ENCODE assay signal across 17 cellular contexts in the genomic region with DNA sequence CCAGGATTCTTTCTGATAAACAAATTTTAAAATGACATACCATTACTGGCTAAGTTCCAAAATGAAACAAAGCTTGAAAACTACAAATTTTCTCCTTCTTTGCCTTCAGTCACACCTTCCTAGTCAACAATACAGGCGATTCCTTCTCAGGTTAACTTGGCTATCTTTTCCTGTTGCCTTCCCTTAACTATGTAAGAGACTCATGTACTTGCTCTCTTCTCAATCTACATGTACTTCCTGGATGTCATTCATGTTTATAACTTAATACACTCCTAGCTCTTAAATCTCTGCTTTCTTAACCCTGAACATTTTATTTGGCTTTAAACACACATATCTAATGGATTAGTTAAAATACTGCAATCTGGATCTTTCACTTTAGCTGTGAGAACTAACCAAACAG.
DNase-seq lines count a peak whose midpoint lies in the region; ATAC-seq and TF ChIP-seq lines count a peak whose summit lies in the region.
"Had no signal": no experiment of that assay in that cellular context is flagged by ENCODE, and none has a peak within 500 bp of the region (broad histone marks: within the 10 kb centered on the region; RNA-seq: fewer than 3 reads in every experiment).

No MANE protein-coding gene starts in this region.

- H4K91ac ChIP-seq in IMR-90 (ENCODE audit: insufficient read depth, low read depth, low read length): no peak overlapping the region

- no peak overlapping the region for H3K18ac ChIP-seq in IMR-90 (ENCODE audit: low read depth, low read length)

- no peak overlapping the region for H2BK15ac ChIP-seq in IMR-90 (ENCODE audit: low read depth, low read length)

- H3K27me3 ChIP-seq in IMR-90 (ENCODE audit: control insufficient read depth, insufficient read depth, low read length): no peaks in the 10 kb centered on the region
- H3K27me3 ChIP-seq: BE2C had no signal

- WGBS in IMR-90 (ENCODE audit: extremely low coverage in 2 of 2, insufficient read length in 1 of 2), 2 experiments: 100% methylated on average over 1 of the region's 1 CpG; no CpG with 5 or more reads in 1 of the 2 experiments

- H3K4me2 ChIP-seq in IMR-90 (ENCODE audit: low read depth, low read length): no peak overlapping the region
- H3K4me2 ChIP-seq: GM23338 had no signal

- H3K4me1 ChIP-seq in IMR-90 (ENCODE audit: control insufficient read depth, insufficient read depth, low read length): no peaks in the 10 kb centered on the region
- H3K4me1 ChIP-seq: Caco-2 had no signal

- no peaks in the 10 kb centered on the region; the same call in 1 of the 2 replicates for H3K9me3 ChIP-seq in IMR-90 (ENCODE audit: control insufficient read depth, insufficient read depth, low read length)
- H3K9me3 ChIP-seq: BE2C, Caco-2 had no signal

- ATAC-seq in IMR-90 (ENCODE audit: low read depth): no peak
- ATAC-seq in HG03095 (IDR thresholded peaks at IDR 0.05; ENCODE audit: unreplicated experiment): no peak
- ATAC-seq: GM23338 had no signal

- H4K8ac ChIP-seq in IMR-90 (ENCODE audit: low read depth in 2 of 2, low read length in 2 of 2): no peak overlapping the region

- H2AK9ac ChIP-seq in IMR-90 (replicated peaks; ENCODE audit: low read depth, low read length, poor library complexity): no peak overlapping the region

- no peak overlapping the region for H3K4ac ChIP-seq in IMR-90 (ENCODE audit: low read depth, low read length)

- no peak overlapping the region for H2AK5ac ChIP-seq in IMR-90 (ENCODE audit: low read depth, low read length)

- DNase-seq in IMR-90 (no peak), astrocyte of the spinal cord (ENCODE audit: low read depth, low spot score) (peak; percentile 5), iris pigment epithelial cell (ENCODE audit: low read depth) (peak; percentile 3), SIG-M5 treated with dmso at 0.1 percent for 504 hours (lab: John Stamatoyannopoulos, UW; ENCODE audit: unreplicated experiment) (no peak), NAMALWA (ENCODE audit: low spot score) (no peak)
- DNase-seq: ACHN; BE2C; C1 segment of cervical spinal cord; Caco-2; CD4-positive, alpha-beta T cell; DMS153; DMS79; GDM1; HCEC 1CT had no signal

- H3K9me1 ChIP-seq in IMR-90 (ENCODE audit: insufficient read depth, low read length): 0 out of 2 replicates have a peak, but pooled peaks cover 3% of the 10 kb centered on the region

- no peak overlapping the region for H2BK20ac ChIP-seq in IMR-90 (ENCODE audit: low read depth, low read length)

- CTCF ChIA-PET in IMR-90 (lab: Yijun Ruan, JAX): interaction anchor here (0.6 kb wide), 1 partner anchor 388 kb away, joined by 3 read pairs; no protein-coding TSS in a partner anchor

- POLR2A ChIA-PET in IMR-90 (lab: Charles Lee; ENCODE audit: unreplicated experiment): no interaction called here

- H2BK5ac ChIP-seq in IMR-90 (ENCODE audit: low read depth, low read length, poor library complexity, severe bottlenecking): no peak overlapping the region

- H3K27ac ChIP-seq in IMR-90 (ENCODE audit: insufficient read depth, low read length): no peak overlapping the region
- H3K27ac ChIP-seq: HL-60 had no signal

- no peak overlapping the region for H2BK120ac ChIP-seq in IMR-90 (ENCODE audit: low read depth, low read length)

- no peak for TF ChIP-seq POLR2A in IMR-90 (IDR thresholded peaks at IDR 0.05; ENCODE audit: low read depth, low read length)

- intact Hi-C loops in IMR-90 (cut with micrococcal nuclease): loop anchor here (10.0 kb wide), 1 partner anchor 398 kb away; no protein-coding TSS in a partner anchor

- no peak overlapping the region for H3K23ac ChIP-seq in IMR-90 (ENCODE audit: low read depth, low read length)

- BruUV-seq in IMR-90 (replicated peaks; lab: Mats Ljungman, UMichigan): no TSS peak

- no peaks in the 10 kb centered on the region for H4K20me1 ChIP-seq in IMR-90 (ENCODE audit: insufficient read depth, low read length)

- TF ChIP-seq RAD21 in IMR-90 (IDR thresholded peaks at IDR 0.05; ENCODE audit: low read length): no peak

- H4K5ac ChIP-seq in IMR-90 (ENCODE audit: low read depth, low read length): no peak overlapping the region

- H3K36me3 ChIP-seq in IMR-90 (ENCODE audit: control insufficient read depth, insufficient read depth, low read length): peaks cover 18% of the 10 kb centered on the region

- no peak overlapping the region for H2AFZ ChIP-seq in IMR-90 (replicated peaks; ENCODE audit: low read length, poor library complexity)
- H2AFZ ChIP-seq: GM23338 had no signal

- TF ChIP-seq CTCF in IMR-90 (conservative IDR thresholded peaks at IDR 0.05; ENCODE audit: low read depth, low read length): no peak
- TF ChIP-seq CTCF in astrocyte of the spinal cord (IDR thresholded peaks at IDR 0.05; ENCODE audit: low read depth, low read length): no peak

- no peak overlapping the region for H3K9ac ChIP-seq in IMR-90 (ENCODE audit: low read depth, low read length)

- H3K4me3 ChIP-seq in IMR-90 (ENCODE audit: insufficient read depth, low read depth, low read length): no peak overlapping the region
- H3K4me3 ChIP-seq in astrocyte of the spinal cord (ENCODE audit: low read depth, low read length): no peak overlapping the region
- H3K4me3 ChIP-seq: GM23338 had no signal

- H3K14ac ChIP-seq in IMR-90 (replicated peaks; ENCODE audit: low read depth, low read length): 0 out of 2 replicates have a peak overlapping the region, but pooled peaks have one; percentile 51

- in situ Hi-C loops in IMR-90 (cut with MboI; ENCODE audit: low sequenced_read_pairs): no loop called here
- in situ Hi-C loops in astrocyte of the spinal cord (cut with HindIII; ENCODE audit: low sequenced_read_pairs): no loop called here

- H3K79me1 ChIP-seq in IMR-90 (ENCODE audit: low read depth in 1 of 2, low read length in 2 of 2): no peaks in the 10 kb centered on the region

- no peak overlapping the region for H3K56ac ChIP-seq in IMR-90 (ENCODE audit: extremely low read depth, insufficient read depth, low read length)

- dilution Hi-C loops in IMR-90 (cut with HindIII; ENCODE audit: low sequenced_read_pairs, unreplicated experiment): no loop called here

TF ChIP-seq in IMR-90, 13 proteins besides CTCF, POLR2A, EP300 and RAD21:
- no peak for TF ChIP-seq SMC3 (IDR thresholded peaks at IDR 0.05; ENCODE audit: low read depth, low read length)
- TF ChIP-seq RFX5 (IDR thresholded peaks at IDR 0.05; ENCODE audit: low read depth, low read length): no peak
TF ChIP-seq in IMR-90: peak in this region for 0.

Comparison
In these comparisons a context has a peak if more than half of its experiments do, and no peak if none do; other contexts are left out.
1. DNase-seq: peak in astrocyte of the spinal cord (single experiment) and iris pigment epithelial cell (single experiment); none in IMR-90 (single experiment), SIG-M5 treated with dmso at 0.1 percent for 504 hours (single experiment) and NAMALWA (single experiment).